1 cellular context compared by ENCODE assay signal in the genomic region with DNA sequence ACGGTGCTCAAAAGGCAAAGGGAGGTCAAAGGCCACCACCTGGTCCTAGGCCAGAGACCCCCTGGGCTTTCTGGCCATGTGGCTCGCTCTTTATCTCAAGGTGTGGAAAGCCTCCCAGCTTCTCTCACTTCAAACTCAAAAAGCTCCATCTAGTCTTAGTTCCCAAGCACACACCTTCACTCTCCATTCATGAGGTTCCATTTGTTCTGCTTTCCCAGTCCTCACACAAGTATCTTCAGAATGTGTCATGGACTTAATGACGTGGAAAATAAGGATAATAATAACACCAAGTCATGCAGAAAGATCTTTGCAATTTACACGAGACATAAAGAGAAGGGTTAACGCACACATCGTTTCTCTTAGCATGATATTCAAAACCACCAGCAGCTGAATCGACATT.
TF ChIP-seq lines count a peak whose summit lies in the region.

No MANE protein-coding gene starts in this region.

TF ChIP-seq in HEK293, 187 proteins besides CTCF, POLR2A, EP300 and RAD21 (continued from another document):
- TF ChIP-seq, protein P1, sequence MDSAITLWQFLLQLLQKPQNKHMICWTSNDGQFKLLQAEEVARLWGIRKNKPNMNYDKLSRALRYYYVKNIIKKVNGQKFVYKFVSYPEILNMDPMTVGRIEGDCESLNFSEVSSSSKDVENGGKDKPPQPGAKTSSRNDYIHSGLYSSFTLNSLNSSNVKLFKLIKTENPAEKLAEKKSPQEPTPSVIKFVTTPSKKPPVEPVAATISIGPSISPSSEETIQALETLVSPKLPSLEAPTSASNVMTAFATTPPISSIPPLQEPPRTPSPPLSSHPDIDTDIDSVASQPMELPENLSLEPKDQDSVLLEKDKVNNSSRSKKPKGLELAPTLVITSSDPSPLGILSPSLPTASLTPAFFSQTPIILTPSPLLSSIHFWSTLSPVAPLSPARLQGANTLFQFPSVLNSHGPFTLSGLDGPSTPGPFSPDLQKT (IDR thresholded peaks at IDR 0.05; ENCODE audit: borderline replicate concordance, low read depth, low read length), result no peak
- TF ChIP-seq PBX3 (CRISPR knock-in tag; IDR thresholded peaks at IDR 0.05) (no peak), BCL11B (tag by site-specific recombination; IDR thresholded peaks at IDR 0.05; ENCODE audit: low read depth) (peak; percentile 84; the same call in 1 of the 2 replicates), ZNF221 (tag by site-specific recombination; IDR thresholded peaks at IDR 0.05; ENCODE audit: borderline replicate concordance) (no peak), ZFP41 (tag by site-specific recombination; IDR thresholded peaks at IDR 0.05; ENCODE audit: borderline replicate concordance) (no peak), ZNF600 (tag by site-specific recombination; IDR thresholded peaks at IDR 0.05) (peak; percentile 81)
